9 cellular contexts compared by ENCODE assay signal in genomic region chr17:75808905-75809621, GRCh38. TPM values are rescaled to one million over a fixed set of nuclear protein-coding genes. Genes with fewer than 3 reads are reported as not detected.
A peak's percentile ranks its signal among the peaks of the same experiment; 100 is the strongest.
DNase-seq lines count a peak whose midpoint lies in the region; ATAC-seq and TF ChIP-seq lines count a peak whose summit lies in the region.
"Had no signal": no experiment of that assay in that cellular context is flagged by ENCODE, and none has a peak within 500 bp of the region (broad histone marks: within the 10 kb centered on the region; RNA-seq: fewer than 3 reads in every experiment).

No MANE protein-coding gene starts in this region.

- no peak overlapping the region for H3K27ac Mint-ChIP-seq in activated naive CD4-positive, alpha-beta T cell treated with anti-CD3 and anti-CD28 coated beads, Interleukin-2, amount 10 ng/mL, durations not matched to agents 7 days and 5 days
- H3K27ac Mint-ChIP-seq: activated naive CD8-positive, alpha-beta T cell treated with anti-CD3 and anti-CD28 coated beads, Interleukin-2, amount 10 ng/mL, durations not matched to agents 7 days and 5 days had no signal

- H3K36me3 Mint-ChIP-seq in activated naive CD4-positive, alpha-beta T cell treated with anti-CD3 and anti-CD28 coated beads, Interleukin-2, amount 10 ng/mL, durations not matched to agents 7 days and 5 days = peaks cover 11% of the 10 kb centered on the region

- no peaks in the 10 kb centered on the region for H3K27me3 Mint-ChIP-seq in activated naive CD4-positive, alpha-beta T cell treated with anti-CD3 and anti-CD28 coated beads, Interleukin-2, amount 10 ng/mL, durations not matched to agents 7 days and 5 days
- H3K27me3 Mint-ChIP-seq: activated naive CD8-positive, alpha-beta T cell treated with anti-CD3 and anti-CD28 coated beads, Interleukin-2, amount 10 ng/mL, durations not matched to agents 7 days and 5 days had no signal

- CTCF ChIA-PET in activated naive CD4-positive, alpha-beta T cell treated with anti-CD3 and anti-CD28 coated beads, Interleukin-2, amount 10 ng/mL, durations not matched to agents 7 days and 5 days (lab: Charles Lee) = interaction anchor here (0.9 to 1.4 kb wide), 3 partner anchors 9 to 38 kb away, joined by 3 to 7 read pairs (median 5); no protein-coding TSS in a partner anchor

- no peak for TF ChIP-seq POLR2A in GM18505 (IDR thresholded peaks at IDR 0.05; ENCODE audit: borderline replicate concordance, extremely low read depth, insufficient read depth, insufficient read length)

- H3K4me1 Mint-ChIP-seq in activated naive CD4-positive, alpha-beta T cell treated with anti-CD3 and anti-CD28 coated beads, Interleukin-2, amount 10 ng/mL, durations not matched to agents 7 days and 5 days = peaks cover 1% of the 10 kb centered on the region

- H3K9me3 Mint-ChIP-seq in activated naive CD4-positive, alpha-beta T cell treated with anti-CD3 and anti-CD28 coated beads, Interleukin-2, amount 10 ng/mL, durations not matched to agents 7 days and 5 days = no peaks in the 10 kb centered on the region
- H3K9me3 Mint-ChIP-seq: activated naive CD8-positive, alpha-beta T cell treated with anti-CD3 and anti-CD28 coated beads, Interleukin-2, amount 10 ng/mL, durations not matched to agents 7 days and 5 days had no signal

- peak; percentile 45 for ATAC-seq in GM21737 (IDR thresholded peaks at IDR 0.05; ENCODE audit: unreplicated experiment)
- peak; percentile 57 for ATAC-seq in Right ventricle myocardium superior (ENCODE audit: poor library complexity)
- ATAC-seq in GM18505 (IDR thresholded peaks at IDR 0.05; ENCODE audit: unreplicated experiment) = no peak

- H3K4me3 Mint-ChIP-seq in activated naive CD4-positive, alpha-beta T cell treated with anti-CD3 and anti-CD28 coated beads, Interleukin-2, amount 10 ng/mL, durations not matched to agents 7 days and 5 days = no peak overlapping the region
- H3K4me3 Mint-ChIP-seq: activated naive CD8-positive, alpha-beta T cell treated with anti-CD3 and anti-CD28 coated beads, Interleukin-2, amount 10 ng/mL, durations not matched to agents 7 days and 5 days had no signal

- intact Hi-C loops in Right ventricle myocardium superior (cut with DNase I) = no loop called here

- DNase-seq in RPMI7951 (ENCODE audit: low read depth) = peak; percentile 89
- peak; percentile 62 for DNase-seq in Right ventricle myocardium superior
- peak; percentile 84 for DNase-seq in stromal cell of bone marrow (ENCODE audit: low read depth)
- no peak for DNase-seq in activated naive CD4-positive, alpha-beta T cell treated with anti-CD3 and anti-CD28 coated beads, Interleukin-2, amount 10 ng/mL, durations not matched to agents 7 days and 5 days
- no peak for DNase-seq in NCI-H1092 treated with DMSO at 0.1 percent for 48 hours (lab: John Stamatoyannopoulos, UW)
- no peak for DNase-seq in T-helper 9 cell
- DNase-seq: activated naive CD8-positive, alpha-beta T cell treated with anti-CD3 and anti-CD28 coated beads, Interleukin-2, amount 10 ng/mL, durations not matched to agents 7 days and 5 days had no signal

RNA-seq across cellular contexts. Expression of gene UNK, which starts 24.5 kb away (rescaled TPM):
- 15.6 and 16.0 TPM in 2 replicates for total RNA-seq in RPMI7951 (2014; rRNA removed; shearing (Covaris generic))
- 14.3 TPM for total RNA-seq in Right ventricle myocardium superior

RNA-seq across cellular contexts. Expression of gene UNC13D, which starts 35.1 kb away (rescaled TPM):
- total RNA-seq in RPMI7951 (2014; rRNA removed; shearing (Covaris generic)) = 0.78 TPM in 1 of 2 replicates, not detected in the other
- 10.6 TPM for total RNA-seq in Right ventricle myocardium superior

RNA-seq across cellular contexts. Expression of gene GALK1, which starts 44.1 kb away (rescaled TPM):
- total RNA-seq in RPMI7951 (2014; rRNA removed; shearing (Covaris generic)) = 37.0 and 44.2 TPM in 2 replicates
- total RNA-seq in Right ventricle myocardium superior = 23.3 TPM

RNA-seq across cellular contexts. Expression of gene WBP2, which starts 46.1 kb away (rescaled TPM):
- total RNA-seq in RPMI7951 (2014; rRNA removed; shearing (Covaris generic)) = 21.9 and 24.9 TPM in 2 replicates
- total RNA-seq in Right ventricle myocardium superior = 145 TPM

Comparison
In these comparisons a context has a peak if more than half of its experiments do, and no peak if none do; other contexts are left out.
1. DNase-seq: peak in RPMI7951 (single experiment), Right ventricle myocardium superior (single experiment) and stromal cell of bone marrow (single experiment); none in activated naive CD4-positive, alpha-beta T cell treated with anti-CD3 and anti-CD28 coated beads, Interleukin-2, amount 10 ng/mL, durations not matched to agents 7 days and 5 days (single experiment), NCI-H1092 treated with DMSO at 0.1 percent for 48 hours (single experiment) and T-helper 9 cell (single experiment).